Comparison of ENCODE assay signal across 9 cellular contexts in the genomic region with DNA sequence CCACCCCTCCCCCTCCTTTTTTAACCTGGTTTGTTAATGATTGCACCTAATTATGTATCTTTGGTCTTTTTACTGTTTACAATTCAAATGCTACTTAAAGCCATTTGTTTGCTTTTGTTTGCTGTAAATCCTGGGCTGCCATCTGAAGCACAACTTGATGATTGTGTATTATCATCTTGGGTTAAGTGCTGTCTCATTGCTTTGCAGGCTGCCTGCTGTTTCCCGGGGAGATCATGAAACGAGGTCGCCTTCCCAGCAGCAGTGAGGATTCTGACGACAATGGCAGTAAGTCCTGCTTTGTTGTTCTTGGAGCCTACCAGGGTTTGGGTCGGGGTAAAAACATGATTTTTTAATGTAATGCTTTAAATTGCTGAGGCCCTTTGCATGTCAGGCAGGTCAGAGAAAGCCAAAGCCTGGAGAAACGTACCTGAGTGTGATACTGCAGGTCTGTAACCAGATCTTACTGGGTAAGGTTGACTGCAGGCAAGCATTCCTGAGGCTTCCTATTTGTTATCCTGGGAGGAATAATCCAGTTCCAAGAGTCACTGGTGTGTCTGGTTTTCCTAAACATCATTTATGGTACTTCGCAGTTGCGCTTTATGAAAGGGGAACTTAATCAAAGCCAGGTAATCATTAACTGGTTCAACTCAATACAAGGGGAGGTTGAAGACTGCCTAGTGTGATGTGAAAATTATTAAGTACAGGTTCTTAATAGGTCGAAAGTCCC. TPM values are rescaled to one million over a fixed set of nuclear protein-coding genes. Genes with fewer than 3 reads are reported as not detected.
DNase-seq lines count a peak whose midpoint lies in the region; ATAC-seq, FAIRE-seq and TF ChIP-seq lines count a peak whose summit lies in the region.
"Had no signal": no experiment of that assay in that cellular context is flagged by ENCODE, and none has a peak within 500 bp of the region (broad histone marks: within the 10 kb centered on the region; RNA-seq: fewer than 3 reads in every experiment).

No MANE protein-coding gene starts in this region.

- H3K27me3 ChIP-seq in small intestine (ENCODE audit: control insufficient read depth in 2 of 2, insufficient read depth in 2 of 2, low read length in 2 of 2): no peaks in the 10 kb centered on the region

- H3K36me3 Mint-ChIP-seq in endothelial cell (ENCODE audit: low read depth, unreplicated experiment): peaks cover 11% of the 10 kb centered on the region

- no peaks in the 10 kb centered on the region for H3K9me3 Mint-ChIP-seq in endothelial cell (ENCODE audit: unreplicated experiment)
- H3K9me3 Mint-ChIP-seq: activated naive CD8-positive, alpha-beta T cell treated with anti-CD3 and anti-CD28 coated beads, Interleukin-2, amount 10 ng/mL, durations not matched to agents 7 days and 5 days had no signal

- H3K27ac ChIP-seq in small intestine (ENCODE audit: low read depth in 1 of 2, low read length in 1 of 2): peak overlapping the region in 1 of 2 donors; percentile 9

- no peaks in the 10 kb centered on the region for H3K9me3 ChIP-seq in small intestine (ENCODE audit: control insufficient read depth, low read depth)

- TF ChIP-seq CTCF in AG10803 (conservative IDR thresholded peaks at IDR 0.05; ENCODE audit: low read length): no peak
- TF ChIP-seq CTCF in endothelial cell (IDR thresholded peaks at IDR 0.05; ENCODE audit: unreplicated experiment): no peak
- no peak for TF ChIP-seq CTCF in GM13977 (IDR thresholded peaks at IDR 0.05; ENCODE audit: extremely low read depth, insufficient read depth, missing control alignments)

- no peak for FAIRE-seq in small intestine (lab: Jason Lieb, UNC)

- WGBS in small intestine, 3 donors: 11 to 49% (median 37%) methylated on average over 9 of the region's 9 CpGs

- peaks cover 0 to 6% of the 10 kb centered on the region in 2 donors for H3K36me3 ChIP-seq in small intestine (ENCODE audit: control insufficient read depth in 2 of 2, insufficient read depth in 2 of 2, low read length in 2 of 2)

- peaks cover 2% of the 10 kb centered on the region for H3K27me3 Mint-ChIP-seq in endothelial cell (ENCODE audit: unreplicated experiment)
- H3K27me3 Mint-ChIP-seq: activated naive CD8-positive, alpha-beta T cell treated with anti-CD3 and anti-CD28 coated beads, Interleukin-2, amount 10 ng/mL, durations not matched to agents 7 days and 5 days had no signal

- peak overlapping the region; percentile 83 for H3K27ac Mint-ChIP-seq in endothelial cell (ENCODE audit: unreplicated experiment)

- DNase-seq in AG10803 (ENCODE audit: low read depth) (peak; percentile 20), NCI-H1436 treated with DMSO at 0.1 percent for 48 hours (lab: John Stamatoyannopoulos, UW) (peak; percentile 6), endothelial cell (ENCODE audit: low spot score) (no peak), small intestine (peak; percentile 83), GM13977 (ENCODE audit: low spot score) (no peak)
- DNase-seq in activated CD4-positive, alpha-beta T cell treated with anti-CD3 and anti-CD28 coated beads, Interleukin-2, amount 50 U/mL, for 4 hours: no peak
- no peak for DNase-seq in stimulated activated CD4-positive, alpha-beta T cell treated with anti-CD3 and anti-CD28 coated beads, Interleukin-4, amount 100 ng/mL, for 4 hours
- DNase-seq: activated naive CD8-positive, alpha-beta T cell treated with anti-CD3 and anti-CD28 coated beads, Interleukin-2, amount 10 ng/mL, durations not matched to agents 7 days and 5 days had no signal

- H3K4me3 ChIP-seq in AG10803 (ENCODE audit: low read length) (no peak overlapping the region), small intestine (ENCODE audit: low read depth in 1 of 2, low read length in 2 of 2) (no peak overlapping the region)

- peaks cover 7 to 25% of the 10 kb centered on the region in 2 donors for H3K4me1 ChIP-seq in small intestine (ENCODE audit: control insufficient read depth in 2 of 2, insufficient read depth in 1 of 2, low read depth in 1 of 2, low read length in 1 of 2)

- ATAC-seq in GM19324 (IDR thresholded peaks at IDR 0.05; ENCODE audit: low FRiP score, unreplicated experiment): peak; percentile 57

- H3K4me1 Mint-ChIP-seq in endothelial cell (ENCODE audit: unreplicated experiment): peaks cover 35% of the 10 kb centered on the region

- no peak overlapping the region for H3K4me3 Mint-ChIP-seq in endothelial cell (ENCODE audit: unreplicated experiment)
- H3K4me3 Mint-ChIP-seq: activated naive CD8-positive, alpha-beta T cell treated with anti-CD3 and anti-CD28 coated beads, Interleukin-2, amount 10 ng/mL, durations not matched to agents 7 days and 5 days had no signal

- in situ Hi-C loops in GM13977 (cut with MboI; ENCODE audit: low pct_unique_long_range_greater_than_20kb, low sequenced_read_pairs, unreplicated experiment): no loop called here

RNA-seq across cellular contexts. Expression of a gene that starts 22.2 kb away (rescaled TPM):
- total RNA-seq in endothelial cell (ENCODE audit: unreplicated experiment): 18.2 TPM
- polyA plus RNA-seq in small intestine: 10 to 100 TPM in 2 of 3 donors, 1 to 10 TPM in 1; 6.2 to 14.2 (median 11.2) TPM

Comparison
In these comparisons a context has a peak if more than half of its experiments do, and no peak if none do; other contexts are left out.
1. DNase-seq: peak in AG10803 (single experiment), NCI-H1436 treated with DMSO at 0.1 percent for 48 hours (single experiment) and small intestine (single experiment); none in endothelial cell (single experiment), activated CD4-positive, alpha-beta T cell treated with anti-CD3 and anti-CD28 coated beads, Interleukin-2, amount 50 U/mL, for 4 hours (0 of 2), GM13977 (single experiment) and stimulated activated CD4-positive, alpha-beta T cell treated with anti-CD3 and anti-CD28 coated beads, Interleukin-4, amount 100 ng/mL, for 4 hours (0 of 2).